ENCODE assay signal across 18 cellular contexts in genomic region chr2:100215375-100215774, GRCh38.
DNase-seq lines count a peak whose midpoint lies in the region; ATAC-seq and TF ChIP-seq lines count a peak whose summit lies in the region.
"Had no signal": no experiment of that assay in that cellular context is flagged by ENCODE, and none has a peak within 500 bp of the region (broad histone marks: within the 10 kb centered on the region; RNA-seq: fewer than 3 reads in every experiment).

No MANE protein-coding gene starts in this region.

- H3K79me2 ChIP-seq in PC-9 (ENCODE audit: low read depth): no peaks in the 10 kb centered on the region

- no peaks in the 10 kb centered on the region for H3K36me3 Mint-ChIP-seq in type B pancreatic cell

- no peak overlapping the region for H3K4me3 ChIP-seq in left ventricle myocardium inferior
- H3K4me3 ChIP-seq in right cardiac atrium (ENCODE audit: low read length): no peak overlapping the region
- no peak overlapping the region for H3K4me3 ChIP-seq in esophagus squamous epithelium
- H3K4me3 ChIP-seq in stomach: no peak overlapping the region
- no peak overlapping the region for H3K4me3 ChIP-seq in PC-9
- H3K4me3 ChIP-seq: MG63, Peyer's patch had no signal

- no peaks in the 10 kb centered on the region for H3K9me3 Mint-ChIP-seq in type B pancreatic cell
- H3K9me3 Mint-ChIP-seq: CD4-positive, alpha-beta T cell; HFFc6 had no signal

- H3K27ac ChIP-seq in left ventricle myocardium inferior (replicated peaks) (peak overlapping the region; percentile 80), right cardiac atrium (ENCODE audit: low read length) (no peak overlapping the region), esophagus squamous epithelium (peak overlapping the region in 3 of 4 donors; percentile 18 to 81 (median 64)), stomach (peak overlapping the region in 4 of 5 donors; percentile 42 to 85 (median 74)), PC-9 (no peak overlapping the region)

- H3K36me3 ChIP-seq in left ventricle myocardium inferior: no peaks in the 10 kb centered on the region
- H3K36me3 ChIP-seq in esophagus squamous epithelium: no peaks in the 10 kb centered on the region
- H3K36me3 ChIP-seq in stomach: no peaks in the 10 kb centered on the region
- no peaks in the 10 kb centered on the region for H3K36me3 ChIP-seq in PC-9 (ENCODE audit: low read depth)
- H3K36me3 ChIP-seq: BE2C, MG63, Peyer's patch had no signal

- no peaks in the 10 kb centered on the region for H3K27me3 ChIP-seq in left ventricle myocardium inferior (ENCODE audit: low read depth)
- no peaks in the 10 kb centered on the region for H3K27me3 ChIP-seq in right cardiac atrium (ENCODE audit: control insufficient read depth, insufficient read depth)
- no peaks in the 10 kb centered on the region for H3K27me3 ChIP-seq in esophagus squamous epithelium
- H3K27me3 ChIP-seq in stomach: no peaks in the 10 kb centered on the region
- peaks cover 60% of the 10 kb centered on the region for H3K27me3 ChIP-seq in PC-9 (ENCODE audit: insufficient read depth, low read depth)
- H3K27me3 ChIP-seq: BE2C, MG63, Peyer's patch had no signal

- ATAC-seq in right cardiac atrium: no peak
- ATAC-seq in HG03439 (IDR thresholded peaks at IDR 0.05; ENCODE audit: unreplicated experiment): no peak

- H3K9me2 ChIP-seq in PC-9 (ENCODE audit: insufficient read depth): 0 out of 2 replicates have a peak, but pooled peaks cover under 1% of the 10 kb centered on the region

- peaks cover 34% of the 10 kb centered on the region for H3K4me1 ChIP-seq in left ventricle myocardium inferior
- peaks cover 5% of the 10 kb centered on the region for H3K4me1 ChIP-seq in right cardiac atrium (ENCODE audit: control insufficient read depth, insufficient read depth, low read length)
- H3K4me1 ChIP-seq in esophagus squamous epithelium: peaks cover 9 to 19% (median 18%) of the 10 kb centered on the region in 3 donors
- peaks cover 17 to 32% (median 23%) of the 10 kb centered on the region in 4 donors for H3K4me1 ChIP-seq in stomach
- H3K4me1 ChIP-seq in PC-9 (replicated peaks; ENCODE audit: insufficient read depth): no peaks in the 10 kb centered on the region
- H3K4me1 ChIP-seq: BE2C, Caco-2 had no signal

- BruUV-seq in PC-9 (replicated peaks; lab: Mats Ljungman, UMichigan): no TSS peak

- WGBS in right cardiac atrium: 63% methylated on average over 5 of the region's 5 CpGs
- 80 to 92% methylated on average over 4 to 5 of the region's 5 CpGs for WGBS in esophagus squamous epithelium, 2 donors
- 73 to 90% (median 88%) methylated on average over 5 of the region's 5 CpGs for WGBS in stomach, 5 donors

- TF ChIP-seq POLR2A in esophagus squamous epithelium (IDR thresholded peaks at IDR 0.05) (no peak), stomach (IDR thresholded peaks at IDR 0.05) (no peak)

- no peak overlapping the region for H3K4me2 ChIP-seq in PC-9

- intact Hi-C loops in left ventricle myocardium inferior (cut with micrococcal nuclease): no loop called here
- intact Hi-C loops in right cardiac atrium (cut with DNase I): no loop called here
- intact Hi-C loops in esophagus squamous epithelium (cut with DNase I): no loop called here
- intact Hi-C loops in stomach (cut with DNase I; ENCODE audit: low total_unique reads): no loop called here
- intact Hi-C loops in PC-9 (cut with micrococcal nuclease; ENCODE audit: unreplicated experiment): no loop called here

- no peak for DNase-seq in left ventricle myocardium inferior
- no peak for DNase-seq in right cardiac atrium
- DNase-seq in esophagus squamous epithelium (lab: John Stamatoyannopoulos, UW): no peak
- no peak for DNase-seq in stomach
- no peak for DNase-seq in PC-9
- DNase-seq in type B pancreatic cell (ENCODE audit: extremely low spot score, unreplicated experiment): no peak
- DNase-seq: BE2C; Caco-2; CD4-positive, alpha-beta T cell; H7; HFFc6; Kasumi-1; MG63; NCI-H1436 treated with DMSO at 0.1 percent for 48 hours; NCI-H2029; NCI-H526; Peyer's patch had no signal

- H3K27me3 Mint-ChIP-seq in type B pancreatic cell: no peaks in the 10 kb centered on the region
- H3K27me3 Mint-ChIP-seq: CD4-positive, alpha-beta T cell had no signal

- TF ChIP-seq EP300 in stomach (IDR thresholded peaks at IDR 0.05): no peak

- H3F3A ChIP-seq in PC-9 (ENCODE audit: insufficient read depth, low read depth): no peaks in the 10 kb centered on the region

- no peaks in the 10 kb centered on the region for H4K20me1 ChIP-seq in PC-9 (ENCODE audit: insufficient read depth)

- no peak overlapping the region for H3K27ac Mint-ChIP-seq in type B pancreatic cell
- H3K27ac Mint-ChIP-seq: CD4-positive, alpha-beta T cell; HFFc6 had no signal

- CTCF ChIA-PET in PC-9 (lab: Charles Lee): no interaction called here

- H3K9me3 ChIP-seq in left ventricle myocardium inferior (replicated peaks): no peaks in the 10 kb centered on the region
- no peaks in the 10 kb centered on the region for H3K9me3 ChIP-seq in right cardiac atrium (ENCODE audit: control insufficient read depth, low read length)
- no peaks in the 10 kb centered on the region for H3K9me3 ChIP-seq in esophagus squamous epithelium
- H3K9me3 ChIP-seq in stomach: no peaks in the 10 kb centered on the region
- H3K9me3 ChIP-seq in PC-9 (ENCODE audit: insufficient read depth, low read depth): no peaks in the 10 kb centered on the region
- H3K9me3 ChIP-seq: BE2C, Caco-2, MG63, Peyer's patch had no signal

- no peak for TF ChIP-seq CTCF in left ventricle myocardium inferior (IDR thresholded peaks at IDR 0.05; ENCODE audit: borderline replicate concordance)
- no peak for TF ChIP-seq CTCF in esophagus squamous epithelium (IDR thresholded peaks at IDR 0.05)
- TF ChIP-seq CTCF in stomach (IDR thresholded peaks at IDR 0.05): no peak
- TF ChIP-seq CTCF in PC-9 (conservative IDR thresholded peaks at IDR 0.05): no peak
- TF ChIP-seq CTCF in type B pancreatic cell (conservative IDR thresholded peaks at IDR 0.05): no peak

- H3K4me3 Mint-ChIP-seq in type B pancreatic cell: no peak overlapping the region
- H3K4me3 Mint-ChIP-seq: CD4-positive, alpha-beta T cell; HFFc6 had no signal

- POLR2A ChIA-PET in PC-9 (lab: Charles Lee; ENCODE audit: unreplicated experiment): no interaction called here

- no peak overlapping the region for H2AFZ ChIP-seq in PC-9

- H3K4me1 Mint-ChIP-seq in type B pancreatic cell (ENCODE audit: unreplicated experiment): no peaks in the 10 kb centered on the region

Comparison
In these comparisons a context has a peak if more than half of its experiments do, and no peak if none do; other contexts are left out.
1. H3K27ac ChIP-seq: peak in left ventricle myocardium inferior (single experiment), esophagus squamous epithelium (3 of 4) and stomach (4 of 5); none in right cardiac atrium (single experiment) and PC-9 (single experiment).